ENCODE assay signal across 8 cellular contexts in genomic region chr13:75636339-75637095, GRCh38. TPM values are rescaled to one million over a fixed set of nuclear protein-coding genes. Genes with fewer than 3 reads are reported as not detected.
DNase-seq lines count a peak whose midpoint lies in the region; ATAC-seq and TF ChIP-seq lines count a peak whose summit lies in the region.

No MANE protein-coding gene starts in this region.

- peak; percentile 49 for DNase-seq in CD14-positive monocyte (ENCODE audit: low spot score)
- DNase-seq in SK-N-MC (ENCODE audit: low read depth, low spot score), result no peak
- peak; percentile 25 for DNase-seq in left ventricle myocardium superior
- DNase-seq in retinal pigment epithelial cell (ENCODE audit: low read depth), result no peak
- DNase-seq in NCI-H1694 treated with DMSO at 0.1 percent for 48 hours (lab: John Stamatoyannopoulos, UW), result no peak

- peaks cover 39 to 51% (median 42%) of the 10 kb centered on the region in 3 donors for H3K27me3 Mint-ChIP-seq in CD14-positive monocyte (ENCODE audit: low read depth in 3 of 3)
- peaks cover 4% of the 10 kb centered on the region for H3K27me3 Mint-ChIP-seq in activated naive CD4-positive, alpha-beta T cell treated with anti-CD3 and anti-CD28 coated beads, Interleukin-2, amount 50 U/mL, for 24 hours

- no peak overlapping the region for H3K27ac Mint-ChIP-seq in CD14-positive monocyte
- H3K27ac Mint-ChIP-seq in activated naive CD4-positive, alpha-beta T cell treated with anti-CD3 and anti-CD28 coated beads, Interleukin-2, amount 50 U/mL, for 24 hours, result no peak overlapping the region

- intact Hi-C loops in CD14-positive monocyte (cut with micrococcal nuclease) (no loop called here), left ventricle myocardium superior (cut with micrococcal nuclease) (no loop called here)

- peak overlapping the region; percentile 78 for H3K9ac ChIP-seq in SK-N-MC (ENCODE audit: insufficient read length)

- H3K4me3 ChIP-seq in SK-N-MC (peak overlapping the region; percentile 82), retinal pigment epithelial cell (ENCODE audit: low read length) (peak overlapping the region; percentile 64)

- H3K4me3 Mint-ChIP-seq in CD14-positive monocyte, result peak overlapping the region; percentile 83 to 91
- peak overlapping the region; percentile 82 for H3K4me3 Mint-ChIP-seq in activated naive CD4-positive, alpha-beta T cell treated with anti-CD3 and anti-CD28 coated beads, Interleukin-2, amount 50 U/mL, for 24 hours

- H3K9me3 ChIP-seq in SK-N-MC (ENCODE audit: low read depth, low read length), result no peaks in the 10 kb centered on the region

- peaks cover 14% of the 10 kb centered on the region for H3K4me1 Mint-ChIP-seq in CD14-positive monocyte
- H3K4me1 Mint-ChIP-seq in activated naive CD4-positive, alpha-beta T cell treated with anti-CD3 and anti-CD28 coated beads, Interleukin-2, amount 50 U/mL, for 24 hours, result peaks cover 12% of the 10 kb centered on the region

- peaks cover 2 to 3% of the 10 kb centered on the region in 2 donors for H3K36me3 Mint-ChIP-seq in CD14-positive monocyte
- peaks cover 1% of the 10 kb centered on the region for H3K36me3 Mint-ChIP-seq in activated naive CD4-positive, alpha-beta T cell treated with anti-CD3 and anti-CD28 coated beads, Interleukin-2, amount 50 U/mL, for 24 hours

- H3K36me3 ChIP-seq in SK-N-MC (ENCODE audit: insufficient read depth, low read length), result peaks cover 15% of the 10 kb centered on the region

- TF ChIP-seq CTCF in CD14-positive monocyte (IDR thresholded peaks at IDR 0.05) (no peak), retinal pigment epithelial cell (conservative IDR thresholded peaks at IDR 0.05; ENCODE audit: low read depth, low read length) (no peak)

- no peak overlapping the region for H3K27ac ChIP-seq in SK-N-MC

- ATAC-seq in GM19351 (IDR thresholded peaks at IDR 0.05; ENCODE audit: unreplicated experiment) (peak; percentile 45), HG03432 (IDR thresholded peaks at IDR 0.05; ENCODE audit: unreplicated experiment) (peak; percentile 56), left ventricle myocardium superior (peak; percentile 54)

- peaks cover 0 to 8% (median 4%) of the 10 kb centered on the region in 7 donors for H3K9me3 Mint-ChIP-seq in CD14-positive monocyte
- H3K9me3 Mint-ChIP-seq in activated naive CD4-positive, alpha-beta T cell treated with anti-CD3 and anti-CD28 coated beads, Interleukin-2, amount 50 U/mL, for 24 hours, result no peaks in the 10 kb centered on the region

RNA-seq across cellular contexts. Expression of gene LMO7, which starts 0.4 kb away (rescaled TPM):
- under 1 TPM; 0.79 to 0.90 TPM for polyA plus RNA-seq in CD14-positive monocyte
- total RNA-seq in left ventricle myocardium superior, result 480 TPM

Comparison
In these comparisons a context has a peak if more than half of its experiments do, and no peak if none do; other contexts are left out.
1. DNase-seq: peak in CD14-positive monocyte (single experiment) and left ventricle myocardium superior (single experiment); none in SK-N-MC (single experiment), retinal pigment epithelial cell (single experiment) and NCI-H1694 treated with DMSO at 0.1 percent for 48 hours (single experiment).
2. Peak in every context shown above with its lines, with median percentiles within 50 percentile points of each other: ATAC-seq.